ENCODE assay signal across 25 cellular contexts in the genomic region with DNA sequence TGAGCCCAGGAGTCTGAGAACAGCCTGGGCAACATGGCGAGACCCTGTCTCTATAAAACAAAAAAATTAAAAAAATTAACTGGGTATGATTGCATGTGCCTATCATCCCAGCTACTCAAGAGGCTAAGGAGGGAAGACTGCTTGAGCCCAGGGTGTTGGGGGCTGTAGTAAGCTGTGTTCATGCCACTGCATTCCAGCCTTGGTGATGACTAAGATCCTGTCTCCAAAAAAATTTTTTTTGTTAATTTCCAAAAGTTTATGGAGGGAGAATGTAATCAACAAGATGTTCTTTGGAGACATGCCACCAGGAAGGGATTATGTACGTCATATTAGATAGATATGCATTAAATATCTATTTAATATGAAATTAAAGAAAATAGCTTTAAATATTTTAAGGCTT.
A peak's percentile ranks its signal among the peaks of the same experiment; 100 is the strongest.
DNase-seq lines count a peak whose midpoint lies in the region; ATAC-seq and TF ChIP-seq lines count a peak whose summit lies in the region.
"Had no signal": no experiment of that assay in that cellular context is flagged by ENCODE, and none has a peak within 500 bp of the region (broad histone marks: within the 10 kb centered on the region; RNA-seq: fewer than 3 reads in every experiment).

No MANE protein-coding gene starts in this region.

- no peaks in the 10 kb centered on the region for H3K27me3 ChIP-seq in adipocyte (replicated peaks; ENCODE audit: control insufficient read depth, insufficient read depth, low read length)
- H3K27me3 ChIP-seq: neural progenitor cell, right lobe of liver, uterus had no signal

- no peaks in the 10 kb centered on the region for H3K27me3 Mint-ChIP-seq in HFFc6 (ENCODE audit: insufficient read depth)
- H3K27me3 Mint-ChIP-seq: activated naive CD4-positive, alpha-beta T cell treated with anti-CD3 and anti-CD28 coated beads, Interleukin-2, amount 50 U/mL, for 24 hours had no signal

- H3K9ac ChIP-seq in adipocyte (ENCODE audit: low read length) = no peak overlapping the region
- H3K9ac ChIP-seq: neural progenitor cell had no signal

- peaks cover 29% of the 10 kb centered on the region for H3K4me1 ChIP-seq in adipocyte (ENCODE audit: control insufficient read depth, insufficient read depth, low read length)
- H3K4me1 ChIP-seq: right lobe of liver, uterus had no signal

- H3K36me3 ChIP-seq in adipocyte (ENCODE audit: control insufficient read depth, insufficient read depth, low read length, severe bottlenecking) = peaks cover 14% of the 10 kb centered on the region
- H3K36me3 ChIP-seq: neural progenitor cell, uterus had no signal

- H3K4me1 Mint-ChIP-seq in HFFc6 (ENCODE audit: low read depth) = peaks cover 64% of the 10 kb centered on the region

- no peak overlapping the region for H3K4me3 ChIP-seq in adipocyte (ENCODE audit: low read length)
- no peak overlapping the region for H3K4me3 ChIP-seq in fibroblast of mammary gland (ENCODE audit: control insufficient read depth, low read depth, low read length)
- H3K4me3 ChIP-seq: A549, K562, lower lobe of right lung, neural progenitor cell, right lobe of liver, SK-N-MC, thoracic aorta, uterus had no signal

- H3K4me3 Mint-ChIP-seq in HFFc6 = no peak overlapping the region
- H3K4me3 Mint-ChIP-seq: activated naive CD4-positive, alpha-beta T cell treated with anti-CD3 and anti-CD28 coated beads, Interleukin-2, amount 50 U/mL, for 24 hours; neural progenitor cell; T-helper 1 cell treated with Interleukin-12 subunit alpha and Interleukin-12 subunit beta and Interleukin-4 antibody, amounts not matched to agents 30 μg/mL and 1 μg/mL, for 36 hours had no signal

- H3K9me3 ChIP-seq in adipocyte (ENCODE audit: control insufficient read depth, low read length) = no peaks in the 10 kb centered on the region
- H3K9me3 ChIP-seq: A549, lower lobe of right lung, right lobe of liver, thoracic aorta, uterus had no signal

- no peak overlapping the region for H3K27ac Mint-ChIP-seq in HFFc6
- H3K27ac Mint-ChIP-seq: activated naive CD4-positive, alpha-beta T cell treated with anti-CD3 and anti-CD28 coated beads, Interleukin-2, amount 50 U/mL, for 24 hours; neural progenitor cell; T-helper 1 cell treated with Interleukin-12 subunit alpha and Interleukin-12 subunit beta and Interleukin-4 antibody, amounts not matched to agents 30 μg/mL and 1 μg/mL, for 36 hours had no signal

- peak; percentile 6 for DNase-seq in AG08395 (ENCODE audit: low spot score)
- DNase-seq in HFFc6 = peak; percentile 31
- DNase-seq in adipocyte (ENCODE audit: low read depth) = peak; percentile 71
- peak; percentile 52 for DNase-seq in fibroblast of mammary gland (ENCODE audit: low read depth)
- no peak for DNase-seq in D341Med (ENCODE audit: low spot score)
- no peak for DNase-seq in NCI-H2171 (lab: John Stamatoyannopoulos, UW)
- DNase-seq: activated CD4-positive, alpha-beta T cell treated with anti-CD3 and anti-CD28 coated beads for 48 hours; kidney; lower lobe of right lung; NCI-H1694 treated with DMSO at 0.1 percent for 48 hours; NCI-H2227 treated with DMSO at 0.1 percent for 48 hours; NCI-H748 treated with DMSO at 0.1 percent for 48 hours; posterior cingulate gyrus; right lobe of liver; stimulated activated naive CD4-positive, alpha-beta T cell treated with Interleukin-2 at 50 U/mL for 16 hours; uterus had no signal

- no peaks in the 10 kb centered on the region for H3K9me3 Mint-ChIP-seq in HFFc6
- H3K9me3 Mint-ChIP-seq: activated naive CD4-positive, alpha-beta T cell treated with anti-CD3 and anti-CD28 coated beads, Interleukin-2, amount 50 U/mL, for 24 hours; neural progenitor cell; T-helper 1 cell treated with Interleukin-12 subunit alpha and Interleukin-12 subunit beta and Interleukin-4 antibody, amounts not matched to agents 30 μg/mL and 1 μg/mL, for 36 hours had no signal

- no peak for TF ChIP-seq CTCF in HFFc6 (IDR thresholded peaks at IDR 0.05)
- no peak for TF ChIP-seq CTCF in fibroblast of mammary gland (conservative IDR thresholded peaks at IDR 0.05; ENCODE audit: control insufficient read depth, insufficient read depth, low read depth, low read length)

- no peak for ATAC-seq in GM19397 (IDR thresholded peaks at IDR 0.05; ENCODE audit: unreplicated experiment)
- ATAC-seq in GM21367 (IDR thresholded peaks at IDR 0.05; ENCODE audit: unreplicated experiment) = no peak
- ATAC-seq: A549, K562, lower lobe of right lung had no signal

- peaks cover 46% of the 10 kb centered on the region for H3K36me3 Mint-ChIP-seq in HFFc6 (ENCODE audit: low read depth)

Comparison
In these comparisons a context has a peak if more than half of its experiments do, and no peak if none do; other contexts are left out.
1. DNase-seq: peak in AG08395 (single experiment), HFFc6 (single experiment), adipocyte (single experiment) and fibroblast of mammary gland (single experiment); none in D341Med (single experiment) and NCI-H2171 (single experiment).